25 cellular contexts compared by ENCODE assay signal in genomic region chr1:212762234-212762633, GRCh38.
"Had no signal": no experiment of that assay in that cellular context is flagged by ENCODE, and none has a peak within 500 bp of the region (broad histone marks: within the 10 kb centered on the region; RNA-seq: fewer than 3 reads in every experiment).

No MANE protein-coding gene starts in this region.

- H3K4me1 Mint-ChIP-seq: nephron, neural crest cell had no signal

- H3K36me3 ChIP-seq: pancreas, prostate gland had no signal

- H3K4me2 ChIP-seq: hepatocyte had no signal

- H2AFZ ChIP-seq: hepatocyte had no signal

- H3K27ac ChIP-seq: hepatocyte, left lung, lower lobe of right lung, pancreas, prostate gland, sigmoid colon, spleen, transverse colon, upper lobe of left lung, vagina had no signal

- H3K27me3 Mint-ChIP-seq: naive thymus-derived CD8-positive, alpha-beta T cell; stimulated activated memory B cell treated with anti-CD40 and anti-IgM and Interleukin-4, amounts not matched to agents 10 μg/mL and 1 μg/mL and 100 μg/mL, for 72 hours; stimulated activated naive CD8-positive, alpha-beta T cell treated with anti-CD3 and anti-CD28 coated beads, Interleukin-15, amount 100 ng/mL, for 72 hours had no signal

- H3K4me1 ChIP-seq: left lung, lower lobe of right lung, pancreas, prostate gland, transverse colon, upper lobe of left lung, vagina had no signal

- H3K27ac Mint-ChIP-seq: naive thymus-derived CD8-positive, alpha-beta T cell; nephron; stimulated activated memory B cell treated with anti-CD40 and anti-IgM and Interleukin-4, amounts not matched to agents 10 μg/mL and 1 μg/mL and 100 μg/mL, for 72 hours; stimulated activated naive CD8-positive, alpha-beta T cell treated with anti-CD3 and anti-CD28 coated beads, Interleukin-15, amount 100 ng/mL, for 72 hours had no signal

- ATAC-seq: left lung; lower lobe of right lung; naive thymus-derived CD8-positive, alpha-beta T cell; pancreas; right cardiac atrium; stimulated activated memory B cell treated with anti-CD40 and anti-IgM and Interleukin-4, amounts not matched to agents 10 μg/mL and 1 μg/mL and 100 μg/mL, for 72 hours; stimulated activated naive CD8-positive, alpha-beta T cell treated with anti-CD3 and anti-CD28 coated beads, Interleukin-15, amount 100 ng/mL, for 72 hours had no signal

- DNase-seq: islet precursor cell; lower lobe of right lung; mammary epithelial cell; mesenchymal stem cell; naive thymus-derived CD8-positive, alpha-beta T cell; nucleus accumbens; pancreas; retina; right cardiac atrium; sigmoid colon; small intestine; spleen; stimulated activated CD4-positive, alpha-beta T cell treated with anti-CD3 and anti-CD28 coated beads, Interleukin-4, amount 100 ng/mL, for 24 hours; stimulated activated naive CD4-positive, alpha-beta T cell treated with Interleukin-2 at 50 U/mL for 16 hours; stimulated activated naive CD8-positive, alpha-beta T cell treated with anti-CD3 and anti-CD28 coated beads, Interleukin-15, amount 100 ng/mL, for 72 hours; substantia nigra; transverse colon; upper lobe of left lung had no signal

- H3K4me3 Mint-ChIP-seq: naive thymus-derived CD8-positive, alpha-beta T cell; nephron; neural crest cell; stimulated activated memory B cell treated with anti-CD40 and anti-IgM and Interleukin-4, amounts not matched to agents 10 μg/mL and 1 μg/mL and 100 μg/mL, for 72 hours; stimulated activated naive CD8-positive, alpha-beta T cell treated with anti-CD3 and anti-CD28 coated beads, Interleukin-15, amount 100 ng/mL, for 72 hours had no signal

- H3K9me3 ChIP-seq: pancreas, prostate gland, transverse colon, upper lobe of left lung, vagina had no signal

- H3K27me3 ChIP-seq: hepatocyte, left lung, pancreas, sigmoid colon, spleen, transverse colon, upper lobe of left lung, vagina had no signal

- H3K4me3 ChIP-seq: hepatocyte, left lung, lower lobe of right lung, pancreas, prostate gland, sigmoid colon, spleen, transverse colon, upper lobe of left lung, vagina had no signal
